In genomic region chr10:22710139-22710745, GRCh38 we compare ENCODE assay signal across 10 cellular contexts. TPM values are rescaled to one million over a fixed set of nuclear protein-coding genes. Genes with fewer than 3 reads are reported as not detected.
DNase-seq lines count a peak whose midpoint lies in the region; ATAC-seq and TF ChIP-seq lines count a peak whose summit lies in the region.
"Had no signal": no experiment of that assay in that cellular context is flagged by ENCODE, and none has a peak within 500 bp of the region (broad histone marks: within the 10 kb centered on the region; RNA-seq: fewer than 3 reads in every experiment).

No MANE protein-coding gene starts in this region.

- DNase-seq in GM06990 (ENCODE audit: extremely low read depth, insufficient read length) (no peak), activated B cell treated with CpG ODN at 0.5 μM for 24 hours (no peak), midbrain (lab: John Stamatoyannopoulos, UW) (peak; percentile 22), lower leg skin (ENCODE audit: low spot score in 2 of 2) (no peak)
- DNase-seq: NCI-H1694, posterior cingulate gyrus had no signal

- H3K27me3 Mint-ChIP-seq in activated B cell treated with CpG ODN at 0.5 μM for 24 hours: no peaks in the 10 kb centered on the region

- ATAC-seq in GM21367 (IDR thresholded peaks at IDR 0.05; ENCODE audit: unreplicated experiment): peak; percentile 26
- ATAC-seq in activated B cell treated with CpG ODN at 0.5 μM for 24 hours (ENCODE audit: low read depth): peak; percentile 11
- no peak for ATAC-seq in GM21723 (IDR thresholded peaks at IDR 0.05; ENCODE audit: unreplicated experiment)
- ATAC-seq in GM21390 (IDR thresholded peaks at IDR 0.05; ENCODE audit: unreplicated experiment): no peak

- intact Hi-C loops in activated B cell treated with CpG ODN at 0.5 μM for 24 hours (cut with micrococcal nuclease) (loop anchor here (1.0 to 10.0 kb wide), 4 partner anchors 14 to 708 kb away; partner anchors contain the start of genes DNAJC1 and MSRB2), lower leg skin (cut with DNase I; ENCODE audit: low total_unique reads) (no loop called here)

- CTCF ChIA-PET in activated B cell treated with CpG ODN at 0.5 μM for 24 hours (lab: Charles Lee): no interaction called here

- POLR2A ChIA-PET in activated B cell treated with CpG ODN at 0.5 μM for 24 hours (lab: Charles Lee): interaction anchor here (0.6 to 1.7 kb wide), 5 partner anchors 9 to 97 kb away, joined by 3 to 9 read pairs (median 4); no protein-coding TSS in a partner anchor

- H3K4me3 ChIP-seq in GM06990 (replicated peaks; ENCODE audit: low read depth, low read length) (peak overlapping the region; percentile 96), lower leg skin (ENCODE audit: low read depth, poor library complexity, severe bottlenecking) (no peak overlapping the region)
- H3K4me3 ChIP-seq: SJSA1 had no signal

- peak overlapping the region; percentile 62 for H3K4me3 Mint-ChIP-seq in activated B cell treated with CpG ODN at 0.5 μM for 24 hours

- 70 to 77% methylated on average over 10 of the region's 10 CpGs for WGBS in lower leg skin, 2 donors

- no peaks in the 10 kb centered on the region for H3K27me3 ChIP-seq in GM06990 (replicated peaks; ENCODE audit: control insufficient read depth, insufficient read depth, low read length)
- H3K27me3 ChIP-seq: SJSA1 had no signal

- H3K9me3 Mint-ChIP-seq in activated B cell treated with CpG ODN at 0.5 μM for 24 hours: no peaks in the 10 kb centered on the region

- peaks cover 16% of the 10 kb centered on the region for H3K36me3 Mint-ChIP-seq in activated B cell treated with CpG ODN at 0.5 μM for 24 hours (ENCODE audit: low read depth)

- TF ChIP-seq CTCF in GM06990 (IDR thresholded peaks at IDR 0.05; ENCODE audit: insufficient read depth, low read length, poor library complexity, severe bottlenecking) (no peak), activated B cell treated with CpG ODN at 0.5 μM for 24 hours (IDR thresholded peaks at IDR 0.05) (no peak), lower leg skin (IDR thresholded peaks at IDR 0.05) (no peak)

- TF ChIP-seq POLR2A in lower leg skin (IDR thresholded peaks at IDR 0.05): no peak

- H3K36me3 ChIP-seq in GM06990 (ENCODE audit: control insufficient read depth, insufficient read depth, low read length): no peaks in the 10 kb centered on the region; the same call in 1 of the 2 replicates

- H3K4me1 Mint-ChIP-seq in activated B cell treated with CpG ODN at 0.5 μM for 24 hours: peaks cover 75% of the 10 kb centered on the region

- peak overlapping the region; percentile 79 for H3K27ac Mint-ChIP-seq in activated B cell treated with CpG ODN at 0.5 μM for 24 hours

RNA-seq across cellular contexts. Expression of gene PIP4K2A, which starts 4.1 kb away (rescaled TPM):
- 94.6 and 102 TPM in 2 replicates for total RNA-seq in activated B cell treated with CpG ODN at 0.5 μM for 24 hours
- 10 to 100 TPM in 1 of 4 donors, 1 to 10 TPM in 3; 2.3 to 12.4 (median 6.6) TPM for total RNA-seq in lower leg skin

Comparison
In these comparisons a context has a peak if more than half of its experiments do, and no peak if none do; other contexts are left out.
1. ATAC-seq: peak in GM21367 (single experiment) and activated B cell treated with CpG ODN at 0.5 μM for 24 hours (single experiment); none in GM21723 (single experiment) and GM21390 (single experiment).